ENCODE assay signal across 18 cellular contexts in the genomic region with DNA sequence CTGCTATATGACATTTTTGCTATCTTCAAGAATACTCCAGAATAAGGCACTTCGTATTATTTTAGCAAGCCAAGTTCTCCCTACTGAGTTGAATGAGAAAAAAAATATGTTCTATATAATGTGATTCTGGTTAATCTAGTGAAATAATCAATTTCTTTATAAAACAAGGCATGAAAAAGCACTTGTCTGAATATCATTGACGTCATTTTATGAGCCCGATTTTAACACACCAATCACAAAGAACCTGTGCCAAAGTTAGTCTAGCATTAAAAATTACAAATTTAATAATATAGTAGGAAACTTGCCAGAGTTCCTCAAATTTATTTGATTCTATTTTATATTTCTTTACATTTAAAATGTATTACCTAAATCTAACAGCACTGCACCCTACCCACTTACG.
"Had no signal": no experiment of that assay in that cellular context is flagged by ENCODE, and none has a peak within 500 bp of the region (broad histone marks: within the 10 kb centered on the region; RNA-seq: fewer than 3 reads in every experiment).

No MANE protein-coding gene starts in this region.

- H3K27ac ChIP-seq: coronary artery, parathyroid adenoma, prostate gland, suprapubic skin, thyroid gland had no signal

- H3K79me2 ChIP-seq: parathyroid adenoma had no signal

- H3K27me3 ChIP-seq: heart left ventricle, suprapubic skin, thyroid gland had no signal

- H3K9me3 Mint-ChIP-seq: natural killer cell treated with Interleukin-12 subunit alpha and Interleukin-12 subunit beta and Interleukin-15 and Interleukin-18, amount 100 ng/mL, for 72 hours; type B pancreatic cell had no signal

- DNase-seq: effector CD4-positive, alpha-beta T cell; heart left ventricle; hippocampal formation; kidney glomerular epithelial cell; mammary epithelial cell; occipital lobe; stimulated activated CD4-positive, alpha-beta T cell treated with anti-CD3 and anti-CD28 coated beads, Interleukin-12 subunit alpha, Interleukin-12 subunit beta, amount 100 ng/mL, for 4 hours; stimulated activated naive CD8-positive, alpha-beta T cell treated with anti-CD3 and anti-CD28 coated beads, Interleukin-15, Interleukin-2, amounts not matched to agents 100 U/mL and 50 U/mL, for 24 hours; thyroid gland had no signal

- H3K9ac ChIP-seq: parathyroid adenoma had no signal

- H3K9me3 ChIP-seq: heart left ventricle, prostate gland, suprapubic skin, thyroid gland had no signal

- H3K36me3 ChIP-seq: prostate gland, suprapubic skin, thyroid gland had no signal

- FAIRE-seq: frontal cortex, islet of Langerhans had no signal

- H3K4me3 Mint-ChIP-seq: natural killer cell treated with Interleukin-12 subunit alpha and Interleukin-12 subunit beta and Interleukin-15 and Interleukin-18, amount 100 ng/mL, for 72 hours; type B pancreatic cell had no signal

- H3K27ac Mint-ChIP-seq: natural killer cell treated with Interleukin-12 subunit alpha and Interleukin-12 subunit beta and Interleukin-15 and Interleukin-18, amount 100 ng/mL, for 72 hours had no signal

- H3K36me3 Mint-ChIP-seq: natural killer cell treated with Interleukin-12 subunit alpha and Interleukin-12 subunit beta and Interleukin-15 and Interleukin-18, amount 100 ng/mL, for 72 hours had no signal

- H2AFZ ChIP-seq: parathyroid adenoma had no signal

- H3K4me3 ChIP-seq: coronary artery, heart left ventricle, prostate gland, skin epidermis, suprapubic skin, thyroid gland had no signal

- H3K27me3 Mint-ChIP-seq: natural killer cell treated with Interleukin-12 subunit alpha and Interleukin-12 subunit beta and Interleukin-15 and Interleukin-18, amount 100 ng/mL, for 72 hours; type B pancreatic cell had no signal

- H3K4me1 ChIP-seq: parathyroid adenoma, prostate gland, suprapubic skin, thyroid gland had no signal
